Comparison of ENCODE assay signal across 9 cellular contexts in the genomic region with DNA sequence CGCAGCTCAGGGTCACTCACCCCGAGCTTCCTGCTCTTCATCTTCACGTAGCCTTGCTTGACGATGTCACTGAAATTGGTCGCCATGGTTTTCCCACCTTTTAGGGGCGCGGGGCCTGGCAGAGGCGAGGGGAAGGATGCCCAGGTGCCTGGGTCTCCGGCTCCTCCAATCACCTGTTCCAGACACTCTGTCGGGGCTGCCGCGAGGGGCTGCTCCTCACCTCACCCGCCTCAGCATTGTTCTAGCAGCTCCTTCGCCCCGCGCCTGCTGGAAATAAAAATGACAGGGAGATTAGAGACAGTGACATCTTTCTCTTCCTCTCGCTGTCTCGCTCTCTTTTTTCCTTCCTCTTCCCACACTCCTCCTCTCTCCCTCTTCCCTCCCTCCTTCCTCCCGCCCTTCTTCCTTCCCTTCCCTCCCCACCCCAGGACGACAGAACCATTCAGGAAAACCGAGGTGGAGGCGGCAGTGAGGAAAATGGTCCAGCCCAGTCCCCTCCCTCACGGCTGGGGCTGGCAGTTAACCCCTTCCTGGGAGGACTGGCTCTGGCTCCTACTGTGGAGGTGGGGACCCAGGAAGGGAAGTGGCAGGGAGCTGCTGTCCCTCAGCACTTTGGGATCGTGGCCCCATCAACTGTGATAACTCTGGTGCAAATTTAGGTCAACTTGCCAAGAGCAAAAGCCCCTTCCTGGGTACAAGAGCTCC. TPM values are rescaled to one million over a fixed set of nuclear protein-coding genes. Genes with fewer than 3 reads are reported as not detected.
DNase-seq lines count a peak whose midpoint lies in the region; ATAC-seq and TF ChIP-seq lines count a peak whose summit lies in the region.
"Had no signal": no experiment of that assay in that cellular context is flagged by ENCODE, and none has a peak within 500 bp of the region (broad histone marks: within the 10 kb centered on the region; RNA-seq: fewer than 3 reads in every experiment).

No MANE protein-coding gene starts in this region.

- no peak for TF ChIP-seq POLR2A in esophagus muscularis mucosa (IDR thresholded peaks at IDR 0.05; ENCODE audit: low read depth)

- H3K27me3 ChIP-seq in esophagus muscularis mucosa (no peaks in the 10 kb centered on the region), mucosa of stomach (ENCODE audit: control insufficient read depth, insufficient read depth, low read length) (no peaks in the 10 kb centered on the region)

- TF ChIP-seq CTCF in esophagus muscularis mucosa (IDR thresholded peaks at IDR 0.05), result no peak

- H3K36me3 ChIP-seq in esophagus muscularis mucosa (peaks cover 0 to 7% (median 5%) of the 10 kb centered on the region in 4 donors), mucosa of stomach (ENCODE audit: control insufficient read depth, insufficient read depth, low read length) (peaks cover 7% of the 10 kb centered on the region)

- H3K36me3 Mint-ChIP-seq in activated T-cell treated with anti-CD3 and anti-CD28 coated beads, Interleukin-2, amount 50 U/mL, for 72 hours (ENCODE audit: insufficient read depth in 2 of 2), result no peaks in the 10 kb centered on the region

- peak overlapping the region; percentile 63 for H3K9ac ChIP-seq in mucosa of stomach (ENCODE audit: low read length)

- no peak for ATAC-seq in HG02763 (IDR thresholded peaks at IDR 0.05; ENCODE audit: unreplicated experiment)
- ATAC-seq in activated T-cell treated with anti-CD3 and anti-CD28 coated beads, Interleukin-2, amount 50 U/mL, for 72 hours (replicated peaks in 1 of 2), result no peak

- DNase-seq in Caki2 (ENCODE audit: low read depth) (peak; percentile 27), NCI-H226 (peak; percentile 76), esophagus muscularis mucosa (ENCODE audit: extremely low spot score) (no peak)
- DNase-seq in activated T-cell treated with anti-CD3 and anti-CD28 coated beads, Interleukin-2, amount 50 U/mL, for 1 hour, result no peak
- DNase-seq in activated CD4-positive, alpha-beta T cell treated with anti-CD3 and anti-CD28 coated beads for 48 hours, result no peak
- no peak for DNase-seq in activated T-cell treated with anti-CD3 and anti-CD28 coated beads, Interleukin-2, amount 50 U/mL, for 72 hours

- H3K9me3 ChIP-seq in esophagus muscularis mucosa (no peaks in the 10 kb centered on the region), mucosa of stomach (ENCODE audit: control insufficient read depth, low read length) (no peaks in the 10 kb centered on the region)

- peak overlapping the region; percentile 9 to 55 (median 49) for H3K27ac ChIP-seq in esophagus muscularis mucosa (replicated peaks in 1 of 4)
- H3K27ac ChIP-seq: HL-60 had no signal

- H3K4me1 ChIP-seq in esophagus muscularis mucosa (peaks cover 22 to 64% (median 55%) of the 10 kb centered on the region in 4 donors), mucosa of stomach (ENCODE audit: control insufficient read depth, insufficient read depth, low read length) (peaks cover 66% of the 10 kb centered on the region)

- H3K4me3 Mint-ChIP-seq in activated T-cell treated with anti-CD3 and anti-CD28 coated beads, Interleukin-2, amount 50 U/mL, for 72 hours, result no peak overlapping the region

- in situ Hi-C loops in Caki2 (cut with HindIII; ENCODE audit: low pct_unique_long_range_greater_than_20kb, low sequenced_read_pairs), result no loop called here

- H3K27ac Mint-ChIP-seq in activated T-cell treated with anti-CD3 and anti-CD28 coated beads, Interleukin-2, amount 50 U/mL, for 72 hours, result no peak overlapping the region

- no peak for TF ChIP-seq EP300 in esophagus muscularis mucosa (IDR thresholded peaks at IDR 0.05)

- WGBS in esophagus muscularis mucosa, result 28% methylated on average over 18 of the region's 24 CpGs

- peak overlapping the region; percentile 45 to 60 (median 52) for H3K4me3 ChIP-seq in esophagus muscularis mucosa
- H3K4me3 ChIP-seq in mucosa of stomach (ENCODE audit: low read length), result peak overlapping the region; percentile 57

- no peaks in the 10 kb centered on the region for H3K9me3 Mint-ChIP-seq in activated T-cell treated with anti-CD3 and anti-CD28 coated beads, Interleukin-2, amount 50 U/mL, for 72 hours

- intact Hi-C loops in esophagus muscularis mucosa (cut with DNase I), result loop anchor here (5.0 kb wide), 1 partner anchor 38 kb away; no protein-coding TSS in a partner anchor

- H3K4me1 Mint-ChIP-seq in activated T-cell treated with anti-CD3 and anti-CD28 coated beads, Interleukin-2, amount 50 U/mL, for 72 hours (ENCODE audit: low read depth), result peaks cover 23% of the 10 kb centered on the region

- H3K27me3 Mint-ChIP-seq in activated T-cell treated with anti-CD3 and anti-CD28 coated beads, Interleukin-2, amount 50 U/mL, for 72 hours (ENCODE audit: low read depth), result no peaks in the 10 kb centered on the region

RNA-seq across cellular contexts. Expression of a gene that starts 6.7 kb away (rescaled TPM):
- total RNA-seq in Caki2 (2014; rRNA removed; shearing (Covaris generic); ENCODE audit: low replicate concordance), result 21.9 and 50.0 TPM in 2 replicates
- 10 to 100 TPM; 14.5 to 36.7 (median 29.4) TPM for total RNA-seq in esophagus muscularis mucosa
- 10 to 100 TPM; 12.0 to 19.6 TPM for total RNA-seq in activated T-cell treated with anti-CD3 and anti-CD28 coated beads, Interleukin-2, amount 50 U/mL, for 72 hours

RNA-seq across cellular contexts. Expression of a gene that starts 17.1 kb away (rescaled TPM):
- 134 and 225 TPM in 2 replicates for total RNA-seq in Caki2 (2014; rRNA removed; shearing (Covaris generic); ENCODE audit: low replicate concordance)
- total RNA-seq in esophagus muscularis mucosa, result 100 to 1,000 TPM in 3 of 4 donors, 10 to 100 TPM in 1; 95.5 to 154 (median 107) TPM
- total RNA-seq in activated T-cell treated with anti-CD3 and anti-CD28 coated beads, Interleukin-2, amount 50 U/mL, for 72 hours, result 10 to 100 TPM; 65.7 to 67.5 TPM

RNA-seq across cellular contexts. Expression of a gene that starts 32.3 kb away (rescaled TPM):
- total RNA-seq in Caki2 (2014; rRNA removed; shearing (Covaris generic); ENCODE audit: low replicate concordance), result 92.2 and 114 TPM in 2 replicates
- 100 to 1,000 TPM in 2 of 4 donors, 10 to 100 TPM in 2; 77.2 to 115 (median 93.3) TPM for total RNA-seq in esophagus muscularis mucosa
- 10 to 100 TPM; 31.4 to 35.2 TPM for total RNA-seq in activated T-cell treated with anti-CD3 and anti-CD28 coated beads, Interleukin-2, amount 50 U/mL, for 72 hours

RNA-seq across cellular contexts. Expression of a gene that starts 32.4 kb away (rescaled TPM):
- 89.8 and 130 TPM in 2 replicates for total RNA-seq in Caki2 (2014; rRNA removed; shearing (Covaris generic); ENCODE audit: low replicate concordance)
- 10 to 100 TPM; 24.0 to 27.0 (median 26.0) TPM for total RNA-seq in esophagus muscularis mucosa
- total RNA-seq in activated T-cell treated with anti-CD3 and anti-CD28 coated beads, Interleukin-2, amount 50 U/mL, for 72 hours, result 10 to 100 TPM; 39.6 to 49.7 TPM

RNA-seq across cellular contexts. Expression of a gene that starts 56.8 kb away (rescaled TPM):
- total RNA-seq in Caki2 (2014; rRNA removed; shearing (Covaris generic); ENCODE audit: low replicate concordance), result 22.2 and 23.1 TPM in 2 replicates
- total RNA-seq in esophagus muscularis mucosa, result 10 to 100 TPM; 22.7 to 54.9 (median 36.9) TPM
- 10 to 100 TPM in 1 of 2 donors, 1 to 10 TPM in 1; 8.1 to 14.6 TPM for total RNA-seq in activated T-cell treated with anti-CD3 and anti-CD28 coated beads, Interleukin-2, amount 50 U/mL, for 72 hours

Comparison
In these comparisons a context has a peak if more than half of its experiments do, and no peak if none do; other contexts are left out.
1. DNase-seq: peak in Caki2 (single experiment) and NCI-H226 (single experiment); none in esophagus muscularis mucosa (single experiment), activated T-cell treated with anti-CD3 and anti-CD28 coated beads, Interleukin-2, amount 50 U/mL, for 1 hour (single experiment), activated CD4-positive, alpha-beta T cell treated with anti-CD3 and anti-CD28 coated beads for 48 hours (single experiment) and activated T-cell treated with anti-CD3 and anti-CD28 coated beads, Interleukin-2, amount 50 U/mL, for 72 hours (0 of 2).